ENCODE assay signal across 2 cellular contexts in the genomic region with DNA sequence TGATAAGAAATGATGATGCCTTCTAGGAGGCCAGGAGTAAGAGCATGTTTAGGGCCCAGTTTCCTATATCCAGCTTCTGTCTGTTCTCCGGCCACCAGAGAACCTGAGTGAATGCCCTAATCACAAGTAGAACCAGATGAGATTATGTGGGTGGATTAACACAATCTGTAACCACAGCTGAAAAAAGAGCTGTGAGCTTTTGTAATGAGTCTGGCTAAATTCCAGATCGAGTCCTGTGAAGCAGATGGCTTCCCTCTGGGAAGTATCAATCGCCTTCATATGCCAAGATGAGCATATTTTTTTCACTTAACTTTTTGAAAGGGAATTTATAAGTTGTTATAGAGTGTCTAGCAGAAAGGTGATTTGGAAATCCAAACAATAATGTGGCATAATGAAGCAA.
TF ChIP-seq lines count a peak whose summit lies in the region.

No MANE protein-coding gene starts in this region.

TF ChIP-seq in IMR-90, 13 proteins besides CTCF, POLR2A, EP300 and RAD21 (continued from another document):
- TF ChIP-seq, protein P1, sequence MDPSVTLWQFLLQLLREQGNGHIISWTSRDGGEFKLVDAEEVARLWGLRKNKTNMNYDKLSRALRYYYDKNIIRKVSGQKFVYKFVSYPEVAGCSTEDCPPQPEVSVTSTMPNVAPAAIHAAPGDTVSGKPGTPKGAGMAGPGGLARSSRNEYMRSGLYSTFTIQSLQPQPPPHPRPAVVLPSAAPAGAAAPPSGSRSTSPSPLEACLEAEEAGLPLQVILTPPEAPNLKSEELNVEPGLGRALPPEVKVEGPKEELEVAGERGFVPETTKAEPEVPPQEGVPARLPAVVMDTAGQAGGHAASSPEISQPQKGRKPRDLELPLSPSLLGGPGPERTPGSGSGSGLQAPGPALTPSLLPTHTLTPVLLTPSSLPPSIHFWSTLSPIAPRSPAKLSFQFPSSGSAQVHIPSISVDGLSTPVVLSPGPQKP (IDR thresholded peaks at IDR 0.05; ENCODE audit: borderline replicate concordance, low read depth, low read length): no peak
- TF ChIP-seq BHLHE40 (IDR thresholded peaks at IDR 0.05; ENCODE audit: low read depth, low read length) (no peak), USF2 (IDR thresholded peaks at IDR 0.05; ENCODE audit: low read depth, low read length) (no peak), CHD1 (IDR thresholded peaks at IDR 0.05; ENCODE audit: low read depth, low read length) (no peak)
TF ChIP-seq in IMR-90: peak in this region for 0.

TF ChIP-seq in SK-N-SH, 30 proteins besides CTCF, POLR2A, EP300 and RAD21 (continued from another document):
- TF ChIP-seq ZBTB33 (IDR thresholded peaks at IDR 0.05; ENCODE audit: borderline replicate concordance, low read depth) (no peak), MEF2A (IDR thresholded peaks at IDR 0.05; ENCODE audit: borderline replicate concordance, low read depth) (no peak), RFX5 (IDR thresholded peaks at IDR 0.05; ENCODE audit: low read length) (no peak), MAX (IDR thresholded peaks at IDR 0.05; ENCODE audit: low read depth) (no peak), FOSL2 (IDR thresholded peaks at IDR 0.05; ENCODE audit: borderline replicate concordance, low read depth) (no peak), NFIC (IDR thresholded peaks at IDR 0.05; ENCODE audit: borderline replicate concordance) (no peak), YY1 (IDR thresholded peaks at IDR 0.05; ENCODE audit: low read depth) (no peak), RXRA (IDR thresholded peaks at IDR 0.05; ENCODE audit: borderline replicate concordance, low read depth) (no peak), GATA2 (CRISPR knock-in tag; IDR thresholded peaks at IDR 0.05) (no peak), FOXM1 (IDR thresholded peaks at IDR 0.05; ENCODE audit: low read depth) (no peak)
- TF ChIP-seq, protein P2, sequence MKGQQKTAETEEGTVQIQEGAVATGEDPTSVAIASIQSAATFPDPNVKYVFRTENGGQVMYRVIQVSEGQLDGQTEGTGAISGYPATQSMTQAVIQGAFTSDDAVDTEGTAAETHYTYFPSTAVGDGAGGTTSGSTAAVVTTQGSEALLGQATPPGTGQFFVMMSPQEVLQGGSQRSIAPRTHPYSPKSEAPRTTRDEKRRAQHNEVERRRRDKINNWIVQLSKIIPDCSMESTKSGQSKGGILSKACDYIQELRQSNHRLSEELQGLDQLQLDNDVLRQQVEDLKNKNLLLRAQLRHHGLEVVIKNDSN (IDR thresholded peaks at IDR 0.05; ENCODE audit: borderline replicate concordance, low read depth): no peak
